In the genomic region with DNA sequence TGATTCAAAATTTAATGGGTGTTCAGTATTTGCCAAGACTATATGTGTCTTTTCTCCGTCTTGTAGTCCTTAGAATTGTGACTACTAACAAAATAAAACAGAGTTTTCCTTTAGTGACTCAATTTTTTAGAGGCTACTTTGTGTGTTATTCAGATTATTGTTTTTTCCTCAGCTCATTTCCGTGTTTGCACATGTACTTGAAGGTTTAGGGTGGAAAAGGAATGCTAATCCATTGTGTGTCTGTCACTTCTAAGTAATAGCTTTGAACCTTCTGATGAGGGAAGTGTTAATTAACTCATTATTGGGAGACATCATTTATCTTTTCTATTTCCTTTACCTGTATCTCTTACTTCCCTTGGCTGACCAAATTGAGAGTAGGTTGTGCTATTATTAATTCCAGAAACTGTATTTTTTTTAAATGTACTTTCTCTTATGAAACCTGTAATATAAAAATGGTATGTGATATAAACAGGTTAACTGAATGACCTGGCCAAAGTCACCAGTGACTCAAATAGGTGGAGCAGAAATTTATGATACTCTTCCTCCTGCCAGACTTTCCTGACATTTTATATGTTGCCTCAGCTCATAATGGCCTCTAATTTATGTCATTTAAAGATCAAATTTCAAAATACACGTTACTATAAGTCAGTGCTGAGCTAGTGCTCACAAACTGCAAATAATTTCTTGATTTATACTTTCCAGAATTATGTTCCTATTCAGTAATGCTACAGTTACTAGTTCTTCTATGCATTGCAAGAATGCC, we compare ENCODE assay signal across 14 cellular contexts.
DNase-seq lines count a peak whose midpoint lies in the region; ATAC-seq and TF ChIP-seq lines count a peak whose summit lies in the region.
"Had no signal": no experiment of that assay in that cellular context is flagged by ENCODE, and none has a peak within 500 bp of the region (broad histone marks: within the 10 kb centered on the region; RNA-seq: fewer than 3 reads in every experiment).

No MANE protein-coding gene starts in this region.

- no peak for TF ChIP-seq CTCF in left lung (IDR thresholded peaks at IDR 0.05)
- TF ChIP-seq CTCF in upper lobe of left lung (IDR thresholded peaks at IDR 0.05): no peak
- no peak for TF ChIP-seq CTCF in natural killer cell (IDR thresholded peaks at IDR 0.05)

- no peak overlapping the region for H3K4me3 ChIP-seq in SJSA1
- no peak overlapping the region for H3K4me3 ChIP-seq in left lung
- no peak overlapping the region for H3K4me3 ChIP-seq in upper lobe of left lung
- H3K4me3 ChIP-seq: MG63, uterus had no signal

- H3K4me1 Mint-ChIP-seq in natural killer cell: no peaks in the 10 kb centered on the region
- H3K4me1 Mint-ChIP-seq: WTC11 had no signal

- TF ChIP-seq EP300 in upper lobe of left lung (IDR thresholded peaks at IDR 0.05): no peak

- H3K9me3 ChIP-seq in SJSA1 (replicated peaks) (no peaks in the 10 kb centered on the region), left lung (no peaks in the 10 kb centered on the region), upper lobe of left lung (no peaks in the 10 kb centered on the region)
- H3K9me3 ChIP-seq: MG63, uterus had no signal

- no peak overlapping the region for H3K4me3 Mint-ChIP-seq in natural killer cell
- H3K4me3 Mint-ChIP-seq: WTC11 had no signal

- peak overlapping the region; percentile 48; the same call in 1 of the 2 replicates for H3K27ac ChIP-seq in SJSA1
- peak overlapping the region; percentile 59 to 71 for H3K27ac ChIP-seq in left lung
- H3K27ac ChIP-seq in upper lobe of left lung: peak overlapping the region; percentile 45 to 67 (median 52)
- H3K27ac ChIP-seq: uterus had no signal

- H3K4me1 ChIP-seq in SJSA1 (replicated peaks) (peaks cover 32% of the 10 kb centered on the region), left lung (peaks cover 3 to 4% of the 10 kb centered on the region in 2 donors), upper lobe of left lung (peaks cover 0 to 8% (median 3%) of the 10 kb centered on the region in 4 donors)
- H3K4me1 ChIP-seq: uterus had no signal

- peak; percentile 87 for ATAC-seq in left lung
- ATAC-seq in upper lobe of left lung (ENCODE audit: low FRiP score in 2 of 2): peak in 1 of 2 donors; percentile 38
- ATAC-seq in natural killer cell: no peak
- ATAC-seq: Right ventricle myocardium inferior, WTC11 had no signal

- TF ChIP-seq POLR2A in upper lobe of left lung (IDR thresholded peaks at IDR 0.05): no peak

- 45 to 46% methylated on average over 3 of the region's 3 CpGs for WGBS in upper lobe of left lung, 2 donors

- peak; percentile 10 for DNase-seq in NCI-H510A treated with DMSO at 0.1 percent for 48 hours (lab: John Stamatoyannopoulos, UW)
- no peak for DNase-seq in NCI-H510A (lab: John Stamatoyannopoulos, UW)
- DNase-seq in SJSA1 (ENCODE audit: low read depth in 1 of 2, low spot score in 2 of 2): no peak
- DNase-seq in left lung: no peak
- no peak for DNase-seq in upper lobe of left lung
- DNase-seq in DMS114 treated with DMSO at 0.1 percent for 48 hours (lab: John Stamatoyannopoulos, UW; ENCODE audit: unreplicated experiment): no peak
- DNase-seq in KG1 (lab: John Stamatoyannopoulos, UW): no peak
- no peak for DNase-seq in natural killer cell
- DNase-seq: activated CD8-positive, alpha-beta memory T cell treated with anti-CD3 and anti-CD28 coated beads, Interleukin-2, amount 50 U/mL, for 48 hours; amniotic stem cell; MG63; uterus had no signal

- peaks cover 0 to 2% of the 10 kb centered on the region in 2 donors for H3K9me3 Mint-ChIP-seq in natural killer cell

- no peaks in the 10 kb centered on the region for H3K36me3 Mint-ChIP-seq in natural killer cell

- H3K27me3 ChIP-seq in SJSA1 (replicated peaks) (no peaks in the 10 kb centered on the region), left lung (no peaks in the 10 kb centered on the region), upper lobe of left lung (no peaks in the 10 kb centered on the region)
- H3K27me3 ChIP-seq: MG63, uterus had no signal

- H3K27ac Mint-ChIP-seq in natural killer cell: no peak overlapping the region
- H3K27ac Mint-ChIP-seq: WTC11 had no signal

- intact Hi-C loops in left lung (cut with DNase I): no loop called here
- intact Hi-C loops in natural killer cell (cut with micrococcal nuclease): no loop called here

- H3K36me3 ChIP-seq in SJSA1 (peaks cover 10% of the 10 kb centered on the region; the same call in 1 of the 2 replicates), left lung (no peaks in the 10 kb centered on the region), upper lobe of left lung (no peaks in the 10 kb centered on the region)
- H3K36me3 ChIP-seq: uterus had no signal

- H3K27me3 Mint-ChIP-seq in natural killer cell (ENCODE audit: low read depth in 2 of 2): no peaks in the 10 kb centered on the region
